ENCODE assay signal across 1 cellular context in the genomic region with DNA sequence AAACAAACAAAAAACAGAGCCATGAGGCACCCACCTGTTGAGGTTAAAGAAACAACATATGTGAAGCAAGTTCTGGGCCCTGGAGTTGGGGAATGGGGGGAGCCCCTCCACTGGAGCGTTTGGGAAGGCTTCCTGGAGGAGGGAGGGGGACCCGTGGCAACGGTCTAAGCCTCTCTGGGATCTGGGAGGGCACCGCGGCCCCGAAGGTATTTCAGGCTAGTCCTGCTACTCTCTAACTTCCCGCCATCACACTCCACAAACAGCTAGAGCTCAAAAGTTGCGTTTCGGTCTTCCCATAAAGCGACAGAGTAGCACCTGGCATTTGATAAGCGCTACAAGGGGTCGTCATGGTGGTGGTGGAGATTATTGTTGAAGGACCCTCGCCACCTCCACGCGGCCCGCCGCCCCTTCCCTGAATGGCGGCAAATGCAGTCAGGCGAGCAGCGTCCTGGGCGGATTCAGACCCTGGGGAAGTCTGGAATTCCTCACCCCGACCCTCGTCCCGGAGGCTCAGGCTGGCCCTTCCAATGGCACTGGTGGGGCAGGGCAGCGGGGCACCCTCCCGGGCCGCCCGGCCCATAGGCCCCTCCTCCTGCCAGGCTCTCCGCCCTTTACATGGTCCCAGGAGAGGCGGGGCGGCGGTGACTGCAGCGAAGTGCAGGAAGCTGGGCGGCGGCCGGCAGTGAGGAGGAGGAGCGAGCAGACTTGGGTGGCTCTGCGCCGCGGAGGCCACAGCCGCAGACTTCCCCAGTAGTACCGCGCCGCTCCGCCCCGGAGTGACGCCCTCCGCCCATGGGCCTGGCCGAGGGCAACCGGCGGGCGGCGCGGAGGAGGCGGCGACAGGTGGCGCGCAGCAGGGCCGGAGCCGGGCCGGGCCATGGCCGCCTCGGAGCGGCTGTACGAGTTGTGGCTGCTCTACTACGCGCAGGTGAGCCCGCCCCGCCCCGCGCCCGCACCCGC.
A peak's percentile ranks its signal among the peaks of the same experiment; 100 is the strongest.
TF ChIP-seq lines count a peak whose summit lies in the region.

A gene with protein sequence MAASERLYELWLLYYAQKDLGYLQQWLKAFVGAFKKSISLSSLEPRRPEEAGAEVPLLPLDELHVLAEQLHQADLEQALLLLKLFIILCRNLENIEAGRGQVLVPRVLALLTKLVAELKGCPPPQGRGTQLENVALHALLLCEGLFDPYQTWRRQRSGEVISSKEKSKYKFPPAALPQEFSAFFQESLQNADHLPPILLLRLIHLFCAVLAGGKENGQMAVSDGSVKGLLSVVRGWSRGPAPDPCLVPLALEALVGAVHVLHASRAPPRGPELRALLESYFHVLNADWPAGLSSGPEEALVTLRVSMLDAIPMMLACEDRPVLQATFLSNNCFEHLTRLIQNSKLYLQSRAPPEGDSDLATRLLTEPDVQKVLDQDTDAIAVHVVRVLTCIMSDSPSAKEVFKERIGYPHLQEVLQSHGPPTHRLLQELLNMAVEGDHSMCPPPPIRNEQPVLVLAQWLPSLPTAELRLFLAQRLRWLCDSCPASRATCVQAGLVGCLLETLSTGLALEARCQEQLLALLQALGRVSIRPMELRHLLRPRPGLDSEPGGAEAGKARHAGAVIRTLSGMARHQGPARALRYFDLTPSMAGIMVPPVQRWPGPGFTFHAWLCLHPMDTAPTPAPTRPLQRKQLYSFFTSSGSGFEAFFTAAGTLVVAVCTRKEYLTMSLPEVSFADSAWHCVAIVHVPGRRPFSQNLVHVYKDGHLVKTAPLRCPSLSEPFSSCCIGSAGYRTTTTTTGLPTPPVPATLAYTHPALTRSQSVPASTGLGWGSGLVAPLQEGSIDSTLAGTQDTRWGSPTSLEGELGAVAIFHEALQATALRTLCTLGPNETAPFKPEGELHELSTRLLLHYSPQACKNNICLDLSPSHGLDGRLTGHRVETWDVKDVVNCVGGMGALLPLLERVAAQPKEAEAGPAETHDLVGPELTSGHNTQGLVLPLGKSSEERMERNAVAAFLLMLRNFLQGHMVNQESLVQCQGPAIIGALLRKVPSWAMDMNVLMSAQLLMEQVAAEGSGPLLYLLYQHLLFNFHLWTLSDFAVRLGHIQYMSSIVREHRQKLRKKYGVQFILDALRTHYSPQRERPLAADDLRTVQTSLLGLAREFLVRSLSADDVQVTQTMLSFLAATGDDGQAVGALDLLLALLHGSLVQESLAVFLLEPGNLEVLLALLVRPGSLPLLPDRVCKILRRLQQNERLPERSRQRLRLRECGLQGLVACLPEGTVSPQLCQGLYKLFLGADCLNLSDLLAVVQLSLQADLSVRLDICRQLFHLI (N-terminal part only) (plus strand): TSS at position 682 of the 960 bp plus-strand sequence. CDS start 196 bp downstream, at position 878.

TF ChIP-seq in HepG2, 621 proteins besides CTCF, POLR2A, EP300 and RAD21 (continued from another document and continues in another):
- TF ChIP-seq, protein P1, sequence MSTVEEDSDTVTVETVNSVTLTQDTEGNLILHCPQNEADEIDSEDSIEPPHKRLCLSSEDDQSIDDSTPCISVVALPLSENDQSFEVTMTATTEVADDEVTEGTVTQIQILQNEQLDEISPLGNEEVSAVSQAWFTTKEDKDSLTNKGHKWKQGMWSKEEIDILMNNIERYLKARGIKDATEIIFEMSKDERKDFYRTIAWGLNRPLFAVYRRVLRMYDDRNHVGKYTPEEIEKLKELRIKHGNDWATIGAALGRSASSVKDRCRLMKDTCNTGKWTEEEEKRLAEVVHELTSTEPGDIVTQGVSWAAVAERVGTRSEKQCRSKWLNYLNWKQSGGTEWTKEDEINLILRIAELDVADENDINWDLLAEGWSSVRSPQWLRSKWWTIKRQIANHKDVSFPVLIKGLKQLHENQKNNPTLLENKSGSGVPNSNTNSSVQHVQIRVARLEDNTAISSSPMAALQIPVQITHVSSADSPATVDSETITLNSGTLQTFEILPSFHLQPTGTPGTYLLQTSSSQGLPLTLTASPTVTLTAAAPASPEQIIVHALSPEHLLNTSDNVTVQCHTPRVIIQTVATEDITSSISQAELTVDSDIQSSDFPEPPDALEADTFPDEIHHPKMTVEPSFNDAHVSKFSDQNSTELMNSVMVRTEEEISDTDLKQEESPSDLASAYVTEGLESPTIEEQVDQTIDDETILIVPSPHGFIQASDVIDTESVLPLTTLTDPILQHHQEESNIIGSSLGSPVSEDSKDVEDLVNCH (CRISPR knock-in tag; IDR thresholded peaks at IDR 0.05) = no peak
- TF ChIP-seq MXI1 (IDR thresholded peaks at IDR 0.05; ENCODE audit: borderline replicate concordance, low read depth, low read length) (0 out of 3 replicates have a peak, but pooled peaks have one; percentile 14), FIP1L1 (IDR thresholded peaks at IDR 0.05; ENCODE audit: borderline replicate concordance, insufficient read depth, low read depth, low read length) (no peak), SMYD3 (CRISPR knock-in tag; IDR thresholded peaks at IDR 0.05) (no peak), DMAP1 (CRISPR knock-in tag; IDR thresholded peaks at IDR 0.05) (peak; percentile 57; the same call in 1 of the 2 replicates), SP5 (CRISPR knock-in tag; IDR thresholded peaks at IDR 0.05; ENCODE audit: borderline replicate concordance, low read depth) (peak; percentile 75; the same call in 1 of the 2 replicates), ZFAT (CRISPR knock-in tag; conservative IDR thresholded peaks at IDR 0.05) (no peak)
- TF ChIP-seq, protein P2, sequence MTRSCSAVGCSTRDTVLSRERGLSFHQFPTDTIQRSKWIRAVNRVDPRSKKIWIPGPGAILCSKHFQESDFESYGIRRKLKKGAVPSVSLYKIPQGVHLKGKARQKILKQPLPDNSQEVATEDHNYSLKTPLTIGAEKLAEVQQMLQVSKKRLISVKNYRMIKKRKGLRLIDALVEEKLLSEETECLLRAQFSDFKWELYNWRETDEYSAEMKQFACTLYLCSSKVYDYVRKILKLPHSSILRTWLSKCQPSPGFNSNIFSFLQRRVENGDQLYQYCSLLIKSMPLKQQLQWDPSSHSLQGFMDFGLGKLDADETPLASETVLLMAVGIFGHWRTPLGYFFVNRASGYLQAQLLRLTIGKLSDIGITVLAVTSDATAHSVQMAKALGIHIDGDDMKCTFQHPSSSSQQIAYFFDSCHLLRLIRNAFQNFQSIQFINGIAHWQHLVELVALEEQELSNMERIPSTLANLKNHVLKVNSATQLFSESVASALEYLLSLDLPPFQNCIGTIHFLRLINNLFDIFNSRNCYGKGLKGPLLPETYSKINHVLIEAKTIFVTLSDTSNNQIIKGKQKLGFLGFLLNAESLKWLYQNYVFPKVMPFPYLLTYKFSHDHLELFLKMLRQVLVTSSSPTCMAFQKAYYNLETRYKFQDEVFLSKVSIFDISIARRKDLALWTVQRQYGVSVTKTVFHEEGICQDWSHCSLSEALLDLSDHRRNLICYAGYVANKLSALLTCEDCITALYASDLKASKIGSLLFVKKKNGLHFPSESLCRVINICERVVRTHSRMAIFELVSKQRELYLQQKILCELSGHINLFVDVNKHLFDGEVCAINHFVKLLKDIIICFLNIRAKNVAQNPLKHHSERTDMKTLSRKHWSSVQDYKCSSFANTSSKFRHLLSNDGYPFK (CRISPR knock-in tag; IDR thresholded peaks at IDR 0.05; ENCODE audit: borderline replicate concordance) = peak; percentile 54; the same call in 1 of the 2 replicates
- TF ChIP-seq, protein P3, sequence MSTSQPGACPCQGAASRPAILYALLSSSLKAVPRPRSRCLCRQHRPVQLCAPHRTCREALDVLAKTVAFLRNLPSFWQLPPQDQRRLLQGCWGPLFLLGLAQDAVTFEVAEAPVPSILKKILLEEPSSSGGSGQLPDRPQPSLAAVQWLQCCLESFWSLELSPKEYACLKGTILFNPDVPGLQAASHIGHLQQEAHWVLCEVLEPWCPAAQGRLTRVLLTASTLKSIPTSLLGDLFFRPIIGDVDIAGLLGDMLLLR (CRISPR knock-in tag; IDR thresholded peaks at IDR 0.05) = no peak
- TF ChIP-seq, protein P4, sequence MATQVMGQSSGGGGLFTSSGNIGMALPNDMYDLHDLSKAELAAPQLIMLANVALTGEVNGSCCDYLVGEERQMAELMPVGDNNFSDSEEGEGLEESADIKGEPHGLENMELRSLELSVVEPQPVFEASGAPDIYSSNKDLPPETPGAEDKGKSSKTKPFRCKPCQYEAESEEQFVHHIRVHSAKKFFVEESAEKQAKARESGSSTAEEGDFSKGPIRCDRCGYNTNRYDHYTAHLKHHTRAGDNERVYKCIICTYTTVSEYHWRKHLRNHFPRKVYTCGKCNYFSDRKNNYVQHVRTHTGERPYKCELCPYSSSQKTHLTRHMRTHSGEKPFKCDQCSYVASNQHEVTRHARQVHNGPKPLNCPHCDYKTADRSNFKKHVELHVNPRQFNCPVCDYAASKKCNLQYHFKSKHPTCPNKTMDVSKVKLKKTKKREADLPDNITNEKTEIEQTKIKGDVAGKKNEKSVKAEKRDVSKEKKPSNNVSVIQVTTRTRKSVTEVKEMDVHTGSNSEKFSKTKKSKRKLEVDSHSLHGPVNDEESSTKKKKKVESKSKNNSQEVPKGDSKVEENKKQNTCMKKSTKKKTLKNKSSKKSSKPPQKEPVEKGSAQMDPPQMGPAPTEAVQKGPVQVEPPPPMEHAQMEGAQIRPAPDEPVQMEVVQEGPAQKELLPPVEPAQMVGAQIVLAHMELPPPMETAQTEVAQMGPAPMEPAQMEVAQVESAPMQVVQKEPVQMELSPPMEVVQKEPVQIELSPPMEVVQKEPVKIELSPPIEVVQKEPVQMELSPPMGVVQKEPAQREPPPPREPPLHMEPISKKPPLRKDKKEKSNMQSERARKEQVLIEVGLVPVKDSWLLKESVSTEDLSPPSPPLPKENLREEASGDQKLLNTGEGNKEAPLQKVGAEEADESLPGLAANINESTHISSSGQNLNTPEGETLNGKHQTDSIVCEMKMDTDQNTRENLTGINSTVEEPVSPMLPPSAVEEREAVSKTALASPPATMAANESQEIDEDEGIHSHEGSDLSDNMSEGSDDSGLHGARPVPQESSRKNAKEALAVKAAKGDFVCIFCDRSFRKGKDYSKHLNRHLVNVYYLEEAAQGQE (IDR thresholded peaks at IDR 0.05; ENCODE audit: borderline replicate concordance in 1 of 2, low read depth in 1 of 2, low read length in 2 of 2) = peak in 1 of 2 experiments; percentile 23; a peak in 1 of 4 replicates
- TF ChIP-seq, protein P5, sequence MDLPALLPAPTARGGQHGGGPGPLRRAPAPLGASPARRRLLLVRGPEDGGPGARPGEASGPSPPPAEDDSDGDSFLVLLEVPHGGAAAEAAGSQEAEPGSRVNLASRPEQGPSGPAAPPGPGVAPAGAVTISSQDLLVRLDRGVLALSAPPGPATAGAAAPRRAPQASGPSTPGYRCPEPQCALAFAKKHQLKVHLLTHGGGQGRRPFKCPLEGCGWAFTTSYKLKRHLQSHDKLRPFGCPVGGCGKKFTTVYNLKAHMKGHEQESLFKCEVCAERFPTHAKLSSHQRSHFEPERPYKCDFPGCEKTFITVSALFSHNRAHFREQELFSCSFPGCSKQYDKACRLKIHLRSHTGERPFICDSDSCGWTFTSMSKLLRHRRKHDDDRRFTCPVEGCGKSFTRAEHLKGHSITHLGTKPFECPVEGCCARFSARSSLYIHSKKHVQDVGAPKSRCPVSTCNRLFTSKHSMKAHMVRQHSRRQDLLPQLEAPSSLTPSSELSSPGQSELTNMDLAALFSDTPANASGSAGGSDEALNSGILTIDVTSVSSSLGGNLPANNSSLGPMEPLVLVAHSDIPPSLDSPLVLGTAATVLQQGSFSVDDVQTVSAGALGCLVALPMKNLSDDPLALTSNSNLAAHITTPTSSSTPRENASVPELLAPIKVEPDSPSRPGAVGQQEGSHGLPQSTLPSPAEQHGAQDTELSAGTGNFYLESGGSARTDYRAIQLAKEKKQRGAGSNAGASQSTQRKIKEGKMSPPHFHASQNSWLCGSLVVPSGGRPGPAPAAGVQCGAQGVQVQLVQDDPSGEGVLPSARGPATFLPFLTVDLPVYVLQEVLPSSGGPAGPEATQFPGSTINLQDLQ (CRISPR knock-in tag; IDR thresholded peaks at IDR 0.05) = no peak
- TF ChIP-seq, protein P6, sequence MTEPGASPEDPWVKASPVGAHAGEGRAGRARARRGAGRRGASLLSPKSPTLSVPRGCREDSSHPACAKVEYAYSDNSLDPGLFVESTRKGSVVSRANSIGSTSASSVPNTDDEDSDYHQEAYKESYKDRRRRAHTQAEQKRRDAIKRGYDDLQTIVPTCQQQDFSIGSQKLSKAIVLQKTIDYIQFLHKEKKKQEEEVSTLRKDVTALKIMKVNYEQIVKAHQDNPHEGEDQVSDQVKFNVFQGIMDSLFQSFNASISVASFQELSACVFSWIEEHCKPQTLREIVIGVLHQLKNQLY (CRISPR knock-in tag; IDR thresholded peaks at IDR 0.05) = no peak; the same call in 1 of the 2 replicates
- TF ChIP-seq, protein P7, sequence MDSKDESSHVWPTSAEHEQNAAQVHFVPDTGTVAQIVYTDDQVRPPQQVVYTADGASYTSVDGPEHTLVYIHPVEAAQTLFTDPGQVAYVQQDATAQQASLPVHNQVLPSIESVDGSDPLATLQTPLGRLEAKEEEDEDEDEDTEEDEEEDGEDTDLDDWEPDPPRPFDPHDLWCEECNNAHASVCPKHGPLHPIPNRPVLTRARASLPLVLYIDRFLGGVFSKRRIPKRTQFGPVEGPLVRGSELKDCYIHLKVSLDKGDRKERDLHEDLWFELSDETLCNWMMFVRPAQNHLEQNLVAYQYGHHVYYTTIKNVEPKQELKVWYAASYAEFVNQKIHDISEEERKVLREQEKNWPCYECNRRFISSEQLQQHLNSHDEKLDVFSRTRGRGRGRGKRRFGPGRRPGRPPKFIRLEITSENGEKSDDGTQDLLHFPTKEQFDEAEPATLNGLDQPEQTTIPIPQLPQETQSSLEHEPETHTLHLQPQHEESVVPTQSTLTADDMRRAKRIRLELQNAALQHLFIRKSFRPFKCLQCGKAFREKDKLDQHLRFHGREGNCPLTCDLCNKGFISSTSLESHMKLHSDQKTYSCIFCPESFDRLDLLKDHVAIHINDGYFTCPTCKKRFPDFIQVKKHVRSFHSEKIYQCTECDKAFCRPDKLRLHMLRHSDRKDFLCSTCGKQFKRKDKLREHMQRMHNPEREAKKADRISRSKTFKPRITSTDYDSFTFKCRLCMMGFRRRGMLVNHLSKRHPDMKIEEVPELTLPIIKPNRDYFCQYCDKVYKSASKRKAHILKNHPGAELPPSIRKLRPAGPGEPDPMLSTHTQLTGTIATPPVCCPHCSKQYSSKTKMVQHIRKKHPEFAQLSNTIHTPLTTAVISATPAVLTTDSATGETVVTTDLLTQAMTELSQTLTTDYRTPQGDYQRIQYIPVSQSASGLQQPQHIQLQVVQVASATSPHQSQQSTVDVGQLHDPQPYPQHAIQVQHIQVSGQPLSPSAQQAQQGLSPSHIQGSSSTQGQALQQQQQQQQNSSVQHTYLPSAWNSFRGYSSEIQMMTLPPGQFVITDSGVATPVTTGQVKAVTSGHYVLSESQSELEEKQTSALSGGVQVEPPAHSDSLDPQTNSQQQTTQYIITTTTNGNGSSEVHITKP (CRISPR knock-in tag; IDR thresholded peaks at IDR 0.05; ENCODE audit: low read depth) = peak; percentile 53; the same call in 1 of the 2 replicates
- TF ChIP-seq, protein P8, sequence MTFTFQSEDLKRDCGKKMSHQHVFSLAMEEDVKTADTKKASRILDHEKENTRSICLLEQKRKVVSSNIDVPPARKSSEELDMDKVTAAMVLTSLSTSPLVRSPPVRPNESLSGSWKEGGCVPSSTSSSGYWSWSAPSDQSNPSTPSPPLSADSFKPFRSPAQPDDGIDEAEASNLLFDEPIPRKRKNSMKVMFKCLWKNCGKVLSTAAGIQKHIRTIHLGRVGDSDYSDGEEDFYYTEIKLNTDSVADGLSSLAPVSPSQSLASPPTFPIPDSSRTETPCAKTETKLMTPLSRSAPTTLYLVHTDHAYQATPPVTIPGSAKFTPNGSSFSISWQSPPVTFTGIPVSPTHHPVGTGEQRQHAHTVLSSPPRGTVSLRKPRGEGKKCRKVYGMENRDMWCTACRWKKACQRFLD (CRISPR knock-in tag; IDR thresholded peaks at IDR 0.05; ENCODE audit: borderline replicate concordance) = peak; percentile 27; the same call in 1 of the 2 replicates
- TF ChIP-seq, protein P9, sequence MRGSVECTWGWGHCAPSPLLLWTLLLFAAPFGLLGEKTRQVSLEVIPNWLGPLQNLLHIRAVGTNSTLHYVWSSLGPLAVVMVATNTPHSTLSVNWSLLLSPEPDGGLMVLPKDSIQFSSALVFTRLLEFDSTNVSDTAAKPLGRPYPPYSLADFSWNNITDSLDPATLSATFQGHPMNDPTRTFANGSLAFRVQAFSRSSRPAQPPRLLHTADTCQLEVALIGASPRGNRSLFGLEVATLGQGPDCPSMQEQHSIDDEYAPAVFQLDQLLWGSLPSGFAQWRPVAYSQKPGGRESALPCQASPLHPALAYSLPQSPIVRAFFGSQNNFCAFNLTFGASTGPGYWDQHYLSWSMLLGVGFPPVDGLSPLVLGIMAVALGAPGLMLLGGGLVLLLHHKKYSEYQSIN (CRISPR knock-in tag; IDR thresholded peaks at IDR 0.05; ENCODE audit: borderline replicate concordance) = no peak
